Comparison of ENCODE assay signal across 9 cellular contexts in genomic region chrX:153206425-153207046, GRCh38. TPM values are rescaled to one million over a fixed set of nuclear protein-coding genes. Genes with fewer than 3 reads are reported as not detected.
"Had no signal": no experiment of that assay in that cellular context is flagged by ENCODE, and none has a peak within 500 bp of the region (broad histone marks: within the 10 kb centered on the region; RNA-seq: fewer than 3 reads in every experiment).

No MANE protein-coding gene starts in this region.

- ATAC-seq: GM12878 had no signal

- FAIRE-seq: G401.6, GM12878, GM12891, GM12892, GM18507, GM19239 had no signal

- H3K4me3 ChIP-seq: GM12878 had no signal

- DNase-seq: GDM1, GF-D8 had no signal

RNA-seq across cellular contexts. Expression of gene MAGEA1, which starts 27.5 kb away (rescaled TPM):
- total RNA-seq: G401, GM12878 had no signal
